ENCODE assay signal across 7 cellular contexts in genomic region chr12:38904417-38904931, GRCh38. TPM values are rescaled to one million over a fixed set of nuclear protein-coding genes. Genes with fewer than 3 reads are reported as not detected.
DNase-seq lines count a peak whose midpoint lies in the region; ATAC-seq and TF ChIP-seq lines count a peak whose summit lies in the region.
"Not testable (repeated sequence)": the region's sequence is repeated elsewhere in the genome, so short reads cannot be mapped to it uniquely, and the experiment has no call there.

No MANE protein-coding gene starts in this region.

- not testable (repeated sequence) for H3K4ac ChIP-seq in H9 (ENCODE audit: low read depth, low read length)

- H3K27me3 ChIP-seq in H9 (ENCODE audit: insufficient read depth, low read length); ascending aorta; endocrine pancreas (ENCODE audit: control insufficient read depth, insufficient read depth, low read length); iPS-18a (ENCODE audit: control insufficient read depth, insufficient read depth, low read length); skeletal muscle satellite cell (ENCODE audit: control insufficient read depth, insufficient read depth, low read length): not testable (repeated sequence)

- H3T11ph ChIP-seq in H9 (ENCODE audit: low read length), result not testable (repeated sequence)

- not testable (repeated sequence) for H3K27ac ChIP-seq in H9 (ENCODE audit: insufficient read length, low read depth, low read length); iPS-18a (ENCODE audit: low read length)
- peak overlapping the region; percentile 98 to 99 for H3K27ac ChIP-seq in ascending aorta

- not testable (repeated sequence) for H2AK5ac ChIP-seq in H9 (ENCODE audit: insufficient read length, low read length)

- not testable (repeated sequence) for H2BK20ac ChIP-seq in H9 (ENCODE audit: low read depth, low read length, poor library complexity, severe bottlenecking)

- H4K8ac ChIP-seq in H9 (replicated peaks; ENCODE audit: insufficient read length, low read depth, low read length), result not testable (repeated sequence)

- H3K4me1 ChIP-seq in H9 (ENCODE audit: insufficient read depth, low read length); ascending aorta; iPS-18a (ENCODE audit: control insufficient read depth, low read depth, low read length); skeletal muscle satellite cell (ENCODE audit: control insufficient read depth, insufficient read depth, low read length): not testable (repeated sequence)
- peaks cover 13% of the 10 kb centered on the region for H3K4me1 ChIP-seq in endocrine pancreas (ENCODE audit: control insufficient read depth, insufficient read depth, low read length)

- not testable (repeated sequence) for DNase-seq in H9; activated CD4-positive, alpha-beta T cell treated with anti-CD3 and anti-CD28 coated beads for 36 hours; ascending aorta (ENCODE audit: low spot score in 2 of 2); naive B cell

- not testable (repeated sequence) for H3K79me2 ChIP-seq in H9 (ENCODE audit: insufficient read depth, low read length)

- H3K27ac Mint-ChIP-seq in H9 (peak overlapping the region; percentile 68 to 98 (median 85); a peak in 4 of 7 replicates), naive B cell (peak overlapping the region; percentile 3 to 96 (median 80))
- peak overlapping the region; percentile 93 for H3K27ac Mint-ChIP-seq in activated CD4-positive, alpha-beta T cell treated with anti-CD3 and anti-CD28 coated beads for 36 hours

- H4K5ac ChIP-seq in H9 (ENCODE audit: insufficient read length, low read depth, low read length), result not testable (repeated sequence)

- not testable (repeated sequence) for TF ChIP-seq CTCF in H9 (conservative IDR thresholded peaks at IDR 0.05); ascending aorta (IDR thresholded peaks at IDR 0.05)

- not testable (repeated sequence) for H3K9ac ChIP-seq in H9 (ENCODE audit: extremely low read depth, insufficient read length, low read length); endocrine pancreas (ENCODE audit: control insufficient read depth, insufficient read depth, low read length)
- peak overlapping the region; percentile 74 for H3K9ac ChIP-seq in iPS-18a (ENCODE audit: low read length)
- peak overlapping the region; percentile 79 for H3K9ac ChIP-seq in skeletal muscle satellite cell (ENCODE audit: low read depth, low read length)

- not testable (repeated sequence) for H3K9me3 ChIP-seq in H9 (ENCODE audit: control insufficient read depth, low read depth, low read length); ascending aorta; endocrine pancreas (ENCODE audit: control insufficient read depth, low read length); iPS-18a (ENCODE audit: control insufficient read depth, low read depth, low read length); skeletal muscle satellite cell (replicated peaks; ENCODE audit: low read length)

- H2BK120ac ChIP-seq in H9 (ENCODE audit: low read depth, low read length, poor library complexity, severe bottlenecking), result not testable (repeated sequence)

- H3K14ac ChIP-seq in H9 (ENCODE audit: insufficient read depth, low read length), result 0 out of 2 replicates have a peak overlapping the region, but pooled peaks have one; percentile 18

- H4K20me1 ChIP-seq in H9 (ENCODE audit: control insufficient read depth, insufficient read depth, insufficient read length), result not testable (repeated sequence)

- H3K4me2 ChIP-seq in H9 (ENCODE audit: insufficient read depth, insufficient read length, low read length) (peak overlapping the region; percentile 89), skeletal muscle satellite cell (ENCODE audit: low read length) (peak overlapping the region; percentile 96)

- H2BK12ac ChIP-seq in H9 (ENCODE audit: insufficient read length, low read depth, low read length), result not testable (repeated sequence)

- H2BK5ac ChIP-seq in H9 (ENCODE audit: insufficient read length, low read length), result not testable (repeated sequence)

- H3K79me1 ChIP-seq in H9 (ENCODE audit: insufficient read depth, low read depth, low read length, poor library complexity, severe bottlenecking), result not testable (repeated sequence)

- H3K27me3 Mint-ChIP-seq in H9 (ENCODE audit: low read depth) (peaks cover 16% of the 10 kb centered on the region), naive B cell (peaks cover 5 to 13% (median 8%) of the 10 kb centered on the region in 3 donors)
- H3K27me3 Mint-ChIP-seq in activated CD4-positive, alpha-beta T cell treated with anti-CD3 and anti-CD28 coated beads for 36 hours, result not testable (repeated sequence)

- H2AFZ ChIP-seq in H9 (ENCODE audit: low read length), result not testable (repeated sequence)

- not testable (repeated sequence) for H3K56ac ChIP-seq in H9 (ENCODE audit: insufficient read length, low read depth, low read length)

- H3K4me1 Mint-ChIP-seq in H9 (peaks cover 21 to 22% of the 10 kb centered on the region in 2 experiments), naive B cell (peaks cover 25 to 37% (median 32%) of the 10 kb centered on the region in 3 donors)
- H3K4me1 Mint-ChIP-seq in activated CD4-positive, alpha-beta T cell treated with anti-CD3 and anti-CD28 coated beads for 36 hours, result peaks cover 30% of the 10 kb centered on the region

- POLR2A ChIA-PET in activated CD4-positive, alpha-beta T cell treated with anti-CD3 and anti-CD28 coated beads for 36 hours (lab: Charles Lee), result interaction anchor here (0.7 to 0.8 kb wide), 2 partner anchors 9 to 53 kb away, joined by 3 to 4 read pairs; no protein-coding TSS in a partner anchor

- WGBS in H9 (ENCODE audit: extremely low coverage, insufficient read length, low lambda C conversion rate), result no CpG with 5 or more reads among the region's 23 CpGs

- H3K23me2 ChIP-seq in H9 (ENCODE audit: insufficient read length, low read depth, low read length, poor library complexity, severe bottlenecking), result peaks cover 14% of the 10 kb centered on the region

- H2BK15ac ChIP-seq in H9 (ENCODE audit: low read depth, low read length), result not testable (repeated sequence)

- intact Hi-C loops in activated CD4-positive, alpha-beta T cell treated with anti-CD3 and anti-CD28 coated beads for 36 hours (cut with DNase I, micrococcal nuclease), result loop anchor here (10.0 kb wide), 5 partner anchors 130 to 1200 kb away; partner anchors contain the start of gene SLC2A13 (in 1 of the 2)
- intact Hi-C loops in ascending aorta (cut with DNase I), result loop anchor here (2.0 kb wide), 1 partner anchor 538 kb away; the partner anchor contains the start of gene KIF21A

- H3K18ac ChIP-seq in H9 (ENCODE audit: insufficient read length, low read depth, low read length), result not testable (repeated sequence)

- H3K9me3 Mint-ChIP-seq in H9; activated CD4-positive, alpha-beta T cell treated with anti-CD3 and anti-CD28 coated beads for 36 hours (ENCODE audit: low read depth); naive B cell: not testable (repeated sequence)

- H4K91ac ChIP-seq in H9 (ENCODE audit: insufficient read length, low read depth, low read length), result not testable (repeated sequence)

- not testable (repeated sequence) for H3K36me3 Mint-ChIP-seq in H9 (ENCODE audit: insufficient read depth in 1 of 3, low read depth in 3 of 3); activated CD4-positive, alpha-beta T cell treated with anti-CD3 and anti-CD28 coated beads for 36 hours (ENCODE audit: low read depth); naive B cell

- ATAC-seq in activated CD4-positive, alpha-beta T cell treated with anti-CD3 and anti-CD28 coated beads for 36 hours; naive B cell (ENCODE audit: low read depth in 2 of 2): not testable (repeated sequence)

- not testable (repeated sequence) for H3K23ac ChIP-seq in H9 (ENCODE audit: insufficient read length, low read depth, low read length)

- peak overlapping the region; percentile 55 to 94 for H3K4me3 ChIP-seq in ascending aorta
- peak overlapping the region; percentile 52 for H3K4me3 ChIP-seq in endocrine pancreas (ENCODE audit: control insufficient read depth, insufficient read depth, low read length)
- peak overlapping the region; percentile 82 for H3K4me3 ChIP-seq in iPS-18a (ENCODE audit: low read length)
- peak overlapping the region; percentile 81 for H3K4me3 ChIP-seq in skeletal muscle satellite cell (ENCODE audit: low read length)

- H3K36me3 ChIP-seq in ascending aorta; endocrine pancreas (ENCODE audit: control insufficient read depth, insufficient read depth, low read length); iPS-18a (ENCODE audit: control insufficient read depth, low read depth, low read length); skeletal muscle satellite cell (ENCODE audit: insufficient read depth, low read length): not testable (repeated sequence)

- CTCF ChIA-PET in activated CD4-positive, alpha-beta T cell treated with anti-CD3 and anti-CD28 coated beads for 36 hours (lab: Charles Lee), result interaction anchor here (0.7 to 3.7 kb wide), 3 partner anchors 9 to 470 kb away, joined by 3 to 23 read pairs (median 3); no protein-coding TSS in a partner anchor

- peak overlapping the region; percentile 85 to 95 for H3K4me3 Mint-ChIP-seq in H9
- H3K4me3 Mint-ChIP-seq in activated CD4-positive, alpha-beta T cell treated with anti-CD3 and anti-CD28 coated beads for 36 hours, result peak overlapping the region; percentile 84
- H3K4me3 Mint-ChIP-seq in naive B cell, result peak overlapping the region; percentile 89 to 98 (median 96)

RNA-seq across cellular contexts. Expression of gene CPNE8, which starts 0.9 kb away (rescaled TPM):
- total RNA-seq in H9 (2021) (1.9 and 2.4 TPM in 2 replicates), ascending aorta (18.6 TPM)
- total RNA-seq in activated CD4-positive, alpha-beta T cell treated with anti-CD3 and anti-CD28 coated beads for 36 hours, result 1 to 10 TPM; 3.0 to 4.6 TPM
- 1 to 10 TPM in 3 of 6 donors, under 1 TPM in 3; 0.40 to 1.3 (median 0.83) TPM for polyA plus RNA-seq in naive B cell (ENCODE audit: low read depth in 6 of 6)
- 12.2 and 18.8 TPM in 2 replicates for total RNA-seq in skeletal muscle satellite cell (2012; rRNA removed)
